8 cellular contexts compared by ENCODE assay signal in genomic region chr10:114042895-114043531, GRCh38. TPM values are rescaled to one million over a fixed set of nuclear protein-coding genes. Genes with fewer than 3 reads are reported as not detected.
DNase-seq lines count a peak whose midpoint lies in the region; ATAC-seq and TF ChIP-seq lines count a peak whose summit lies in the region.

No MANE protein-coding gene starts in this region.

- intact Hi-C loops in lower leg skin (cut with DNase I; ENCODE audit: low total_unique reads) = no loop called here

- TF ChIP-seq POLR2A in Peyer's patch (IDR thresholded peaks at IDR 0.05) = no peak
- no peak for TF ChIP-seq POLR2A in lower leg skin (IDR thresholded peaks at IDR 0.05)

- DNase-seq in SKM-1 (lab: John Stamatoyannopoulos, UW; ENCODE audit: unreplicated experiment) (peak; percentile 12), SKM-1 treated with dmso at 0.1 percent for 144 hours (lab: John Stamatoyannopoulos, UW; ENCODE audit: unreplicated experiment) (no peak), Peyer's patch (peak in 2 of 3 donors; percentile 62 to 79), lower leg skin (ENCODE audit: low spot score in 2 of 2) (peak in 1 of 2 donors; percentile 86), substantia nigra (lab: John Stamatoyannopoulos, UW) (peak in 21 of 49 donors; percentile 18 to 64 (median 51))

- H3K4me3 ChIP-seq in Peyer's patch = peak overlapping the region; percentile 45 to 61 (median 51)
- peak overlapping the region; percentile 51 for H3K4me3 ChIP-seq in lower leg skin (ENCODE audit: low read depth, poor library complexity, severe bottlenecking)

- H3K4me1 ChIP-seq in Peyer's patch = peaks cover 0 to 16% (median 0%) of the 10 kb centered on the region in 4 donors

- H3K27ac ChIP-seq in Peyer's patch (peak overlapping the region; percentile 69 to 86 (median 73)), cingulate gyrus (ENCODE audit: low read depth, low read length) (peak overlapping the region; percentile 88), substantia nigra (ENCODE audit: low read depth, low read length, poor library complexity, severe bottlenecking) (peak overlapping the region; percentile 66)

- no peaks in the 10 kb centered on the region for H3K27me3 ChIP-seq in Peyer's patch

- no peak for TF ChIP-seq CTCF in Peyer's patch (IDR thresholded peaks at IDR 0.05)
- no peak for TF ChIP-seq CTCF in lower leg skin (IDR thresholded peaks at IDR 0.05)

- H3K36me3 ChIP-seq in Peyer's patch = no peaks in the 10 kb centered on the region

- 0 to 2% methylated on average over 22 to 30 of the region's 38 CpGs for WGBS in lower leg skin, 2 donors

- H3K9me3 ChIP-seq in Peyer's patch = no peaks in the 10 kb centered on the region

- ATAC-seq in HG02642 (IDR thresholded peaks at IDR 0.05; ENCODE audit: poor library complexity, unreplicated experiment) (peak; percentile 44), GM18517 (IDR thresholded peaks at IDR 0.05; ENCODE audit: unreplicated experiment) (no peak)

RNA-seq across cellular contexts. Expression of gene ADRB1, which starts 0.7 kb away (rescaled TPM):
- 1 to 10 TPM in 3 of 4 donors, not detected in 1; 3.1 to 8.0 (median 4.6) TPM for total RNA-seq in Peyer's patch
- total RNA-seq in lower leg skin = 1 to 10 TPM in 1 of 4 donors, under 1 TPM in 3; 0.55 to 1.0 (median 0.82) TPM
